13 cellular contexts compared by ENCODE assay signal in genomic region chr17:58136669-58137279, GRCh38. TPM values are rescaled to one million over a fixed set of nuclear protein-coding genes. Genes with fewer than 3 reads are reported as not detected.
DNase-seq lines count a peak whose midpoint lies in the region; ATAC-seq and TF ChIP-seq lines count a peak whose summit lies in the region.
"Had no signal": no experiment of that assay in that cellular context is flagged by ENCODE, and none has a peak within 500 bp of the region (broad histone marks: within the 10 kb centered on the region; RNA-seq: fewer than 3 reads in every experiment).

No MANE protein-coding gene starts in this region.

- TF ChIP-seq CTCF in BE2C (IDR thresholded peaks at IDR 0.05; ENCODE audit: low read depth, low read length) (peak; percentile 77), H9 (conservative IDR thresholded peaks at IDR 0.05) (peak; percentile 66), SK-N-SH (IDR thresholded peaks at IDR 0.05) (peak; percentile 56)

- no peaks in the 10 kb centered on the region; the same call in 1 of the 2 replicates for H3K9me2 ChIP-seq in SK-N-SH

- no peak overlapping the region for H4K91ac ChIP-seq in H9 (ENCODE audit: insufficient read length, low read depth, low read length)

- H3K27me3 Mint-ChIP-seq in H9 (ENCODE audit: low read depth) = peaks cover 64% of the 10 kb centered on the region

- H3F3A ChIP-seq in SK-N-SH (replicated peaks; ENCODE audit: insufficient read depth) = no peaks in the 10 kb centered on the region

- no peak overlapping the region for H3K23ac ChIP-seq in H9 (ENCODE audit: insufficient read length, low read depth, low read length)

- H3K36me3 ChIP-seq in BE2C = no peaks in the 10 kb centered on the region
- no peaks in the 10 kb centered on the region for H3K36me3 ChIP-seq in SK-N-SH (replicated peaks in 1 of 2; ENCODE audit: control insufficient read depth in 1 of 2, insufficient read depth in 2 of 2, low read length in 1 of 2)
- H3K36me3 ChIP-seq: thoracic aorta had no signal

- no peak for TF ChIP-seq EP300 in SK-N-SH (IDR thresholded peaks at IDR 0.05; ENCODE audit: borderline replicate concordance in 1 of 2, low read depth in 1 of 2, low read length in 1 of 2)

- no peaks in the 10 kb centered on the region for H3K9me3 ChIP-seq in BE2C
- no peaks in the 10 kb centered on the region for H3K9me3 ChIP-seq in H9 (ENCODE audit: control insufficient read depth, low read depth, low read length)
- H3K9me3 ChIP-seq in SK-N-SH = no peaks in the 10 kb centered on the region
- H3K9me3 ChIP-seq: thoracic aorta had no signal

- H3K27ac Mint-ChIP-seq in H9 = no peak overlapping the region
- H3K27ac Mint-ChIP-seq: mesothelial cell of epicardium had no signal

- no peaks in the 10 kb centered on the region for H3K79me1 ChIP-seq in H9 (ENCODE audit: insufficient read depth, low read depth, low read length, poor library complexity, severe bottlenecking)

- no peak overlapping the region for H3K9ac ChIP-seq in H9 (ENCODE audit: extremely low read depth, insufficient read length, low read length)
- H3K9ac ChIP-seq in SK-N-SH = no peak overlapping the region

- H3K79me2 ChIP-seq in H9 (ENCODE audit: insufficient read depth, low read length) (no peaks in the 10 kb centered on the region), SK-N-SH (ENCODE audit: insufficient read depth) (no peaks in the 10 kb centered on the region)

- no peak overlapping the region for H3K27ac ChIP-seq in H9 (ENCODE audit: insufficient read length, low read depth, low read length)
- no peak overlapping the region for H3K27ac ChIP-seq in SK-N-SH (ENCODE audit: low read depth in 2 of 2, low read length in 1 of 2)
- H3K27ac ChIP-seq: SK-N-MC, thoracic aorta had no signal

- ATAC-seq in GM21381 (IDR thresholded peaks at IDR 0.05; ENCODE audit: unreplicated experiment) = no peak
- no peak for ATAC-seq in HG02610 (IDR thresholded peaks at IDR 0.05; ENCODE audit: unreplicated experiment)
- no peak for ATAC-seq in GM18873 (IDR thresholded peaks at IDR 0.05; ENCODE audit: low FRiP score, unreplicated experiment)

- no peak overlapping the region for H3K4ac ChIP-seq in H9 (ENCODE audit: low read depth, low read length)

- no peaks in the 10 kb centered on the region for H3K23me2 ChIP-seq in H9 (ENCODE audit: insufficient read length, low read depth, low read length, poor library complexity, severe bottlenecking)

- H2BK120ac ChIP-seq in H9 (ENCODE audit: low read depth, low read length, poor library complexity, severe bottlenecking) = no peak overlapping the region

- WGBS in H9 (ENCODE audit: extremely low coverage, insufficient read length, low lambda C conversion rate) = no CpG with 5 or more reads among the region's 8 CpGs
- 2% methylated on average over 8 of the region's 8 CpGs for WGBS in SK-N-SH (ENCODE audit: low lambda C conversion rate)

- no peak overlapping the region for H3K14ac ChIP-seq in H9 (ENCODE audit: insufficient read depth, low read length)

- H3K4me2 ChIP-seq in H9 (ENCODE audit: insufficient read depth, insufficient read length, low read length) (no peak overlapping the region), SK-N-SH (no peak overlapping the region)

- no peak overlapping the region for H2BK12ac ChIP-seq in H9 (ENCODE audit: insufficient read length, low read depth, low read length)

- H2AFZ ChIP-seq in H9 (ENCODE audit: low read length) (no peak overlapping the region), SK-N-SH (ENCODE audit: low read depth) (no peak overlapping the region)

- no peak overlapping the region for H2AK5ac ChIP-seq in H9 (ENCODE audit: insufficient read length, low read length)

- POLR2A ChIA-PET in SK-N-SH (lab: Yijun Ruan, JAX) = interaction anchor here (1.1 kb wide), 1 partner anchor 54 kb away, joined by 3 read pairs; the partner anchor contains the start of gene DYNLL2

- no peak overlapping the region for H3K18ac ChIP-seq in H9 (ENCODE audit: insufficient read length, low read depth, low read length)

- 0 out of 4 replicates have a peak, but pooled peaks cover 0 to 5% of the 10 kb centered on the region in 2 experiments for H3K4me1 Mint-ChIP-seq in H9
- H3K4me1 Mint-ChIP-seq: mesothelial cell of epicardium had no signal

- peak; percentile 63 for TF ChIP-seq RAD21 in SK-N-SH (IDR thresholded peaks at IDR 0.05; ENCODE audit: low read length)

- no peak overlapping the region for H4K8ac ChIP-seq in H9 (replicated peaks; ENCODE audit: insufficient read length, low read depth, low read length)

- H3K9me3 Mint-ChIP-seq in H9 = peaks cover 4% of the 10 kb centered on the region in 2 experiments

- no peak overlapping the region for H2BK20ac ChIP-seq in H9 (ENCODE audit: low read depth, low read length, poor library complexity, severe bottlenecking)

- H3K27me3 ChIP-seq in BE2C (peaks cover 76% of the 10 kb centered on the region), H9 (ENCODE audit: insufficient read depth, low read length) (0 out of 2 replicates have a peak, but pooled peaks cover 3% of the 10 kb centered on the region), SK-N-SH (ENCODE audit: insufficient read depth) (peaks cover 45% of the 10 kb centered on the region; the same call in 1 of the 2 replicates)

- H3K4me1 ChIP-seq in BE2C = no peaks in the 10 kb centered on the region
- H3K4me1 ChIP-seq in H9 (ENCODE audit: insufficient read depth, low read length) = no peaks in the 10 kb centered on the region
- H3K4me1 ChIP-seq in SK-N-SH (ENCODE audit: control insufficient read depth in 1 of 2, insufficient read depth in 2 of 2, low read depth in 1 of 2, low read length in 1 of 2) = no peaks in the 10 kb centered on the region

- no peak overlapping the region for H3K4me3 Mint-ChIP-seq in H9
- H3K4me3 Mint-ChIP-seq: mesothelial cell of epicardium had no signal

- CTCF ChIA-PET in SK-N-SH (lab: Yijun Ruan, JAX) = interaction anchor here (0.6 to 2.2 kb wide), 26 partner anchors 10 to 1023 kb away, joined by 3 to 11 read pairs (median 3); partner anchors contain the start of gene OR4D1

- H3T11ph ChIP-seq in H9 (ENCODE audit: low read length) = no peak overlapping the region

- no peak overlapping the region for H2BK15ac ChIP-seq in H9 (ENCODE audit: low read depth, low read length)

- H3K36me3 Mint-ChIP-seq in H9 (ENCODE audit: insufficient read depth in 1 of 3, low read depth in 3 of 3) = peaks cover 0 to 5% (median 0%) of the 10 kb centered on the region in 3 experiments; a peak in 2 of 7 replicates
- H3K36me3 Mint-ChIP-seq: mesothelial cell of epicardium had no signal

- H3K4me3 ChIP-seq in BE2C (ENCODE audit: low read depth, low read length) (no peak overlapping the region), SK-N-SH (ENCODE audit: low read depth in 2 of 2, low read length in 1 of 2) (no peak overlapping the region)
- H3K4me3 ChIP-seq: SK-N-MC, thoracic aorta had no signal

- H4K20me1 ChIP-seq in H9 (ENCODE audit: control insufficient read depth, insufficient read depth, insufficient read length) = no peaks in the 10 kb centered on the region
- H4K20me1 ChIP-seq in SK-N-SH (ENCODE audit: insufficient read depth) = no peaks in the 10 kb centered on the region

- no peak overlapping the region for H3K56ac ChIP-seq in H9 (ENCODE audit: insufficient read length, low read depth, low read length)

- H2BK5ac ChIP-seq in H9 (ENCODE audit: insufficient read length, low read length) = no peak overlapping the region

- DNase-seq in BE2C (peak; percentile 49), H9 (peak; percentile 60), SK-N-SH (peak; percentile 63), glomerular visceral epithelial cell (ENCODE audit: extremely low spot score) (peak; percentile 17), DMS153 (lab: John Stamatoyannopoulos, UW) (no peak)
- DNase-seq: activated T-cell treated with anti-CD3 and anti-CD28 coated beads for 4 hours had no signal

- H4K5ac ChIP-seq in H9 (ENCODE audit: insufficient read length, low read depth, low read length) = no peak overlapping the region

TF ChIP-seq in SK-N-SH, 30 proteins besides CTCF, POLR2A, EP300 and RAD21 (continues in another document):
- TF ChIP-seq FOXM1 (IDR thresholded peaks at IDR 0.05; ENCODE audit: low read depth) (no peak), ZBTB33 (IDR thresholded peaks at IDR 0.05; ENCODE audit: borderline replicate concordance, low read depth) (no peak), RCOR1 (IDR thresholded peaks at IDR 0.05; ENCODE audit: low read length) (no peak), NRF1 (IDR thresholded peaks at IDR 0.05; ENCODE audit: low read depth, low read length) (no peak), SIN3A (IDR thresholded peaks at IDR 0.05; ENCODE audit: borderline replicate concordance, low read depth, low read length) (no peak)

RNA-seq across cellular contexts. Expression of gene OR4D1, which starts 11.4 kb away (rescaled TPM):
- polyA plus RNA-seq in BE2C (2012; ENCODE audit: insufficient read depth, insufficient read length, low read depth) = 0.65 TPM
- total RNA-seq in H9 (2021) = 0.11 and 0.15 TPM in 2 replicates
- not detected in 2 replicates for polyA plus RNA-seq in SK-N-SH (2012; rRNA removed)
- not detected in 2 replicates for polyA plus RNA-seq in SK-N-SH (2012; cell fraction: cytosol; rRNA removed)
- polyA plus RNA-seq in SK-N-SH (2012; cell fraction: nucleus; rRNA removed) = not detected in 2 replicates
- total RNA-seq: HT1080, mesothelial cell of epicardium, thoracic aorta had no signal

RNA-seq across cellular contexts. Expression of gene OR4D2, which starts 30.0 kb away (rescaled TPM):
- not detected for polyA plus RNA-seq in BE2C (2012; ENCODE audit: insufficient read depth, insufficient read length, low read depth)
- not detected in 2 replicates for total RNA-seq in H9 (2021)
- polyA plus RNA-seq in SK-N-SH (2012; rRNA removed) = not detected in 2 replicates
- polyA plus RNA-seq in SK-N-SH (2012; cell fraction: cytosol; rRNA removed) = not detected in 2 replicates
- polyA plus RNA-seq in SK-N-SH (2012; cell fraction: nucleus; rRNA removed) = not detected in 2 replicates
- total RNA-seq: HT1080, mesothelial cell of epicardium, thoracic aorta had no signal

RNA-seq across cellular contexts. Expression of gene DYNLL2, which starts 53.6 kb away (rescaled TPM):
- 46.9 TPM for polyA plus RNA-seq in BE2C (2012; ENCODE audit: insufficient read depth, insufficient read length, low read depth)
- 38.7 and 39.3 TPM in 2 replicates for total RNA-seq in H9 (2021)
- polyA plus RNA-seq in SK-N-SH (2012; rRNA removed) = 27.0 and 27.4 TPM in 2 replicates
- 29.3 TPM in 2 replicates for polyA plus RNA-seq in SK-N-SH (2012; cell fraction: cytosol; rRNA removed)
- polyA plus RNA-seq in SK-N-SH (2012; cell fraction: nucleus; rRNA removed) = 17.1 and 23.7 TPM in 2 replicates

RNA-seq across cellular contexts. Expression of gene EPX, which starts 55.8 kb away (rescaled TPM):
- polyA plus RNA-seq in BE2C (2012; ENCODE audit: insufficient read depth, insufficient read length, low read depth) = 0.74 TPM
- not detected in 2 replicates for total RNA-seq in H9 (2021)
- polyA plus RNA-seq in SK-N-SH (2012; rRNA removed) = 0.02 TPM in 1 of 2 replicates, not detected in the other
- polyA plus RNA-seq in SK-N-SH (2012; cell fraction: cytosol; rRNA removed) = not detected in 2 replicates
- not detected in 2 replicates for polyA plus RNA-seq in SK-N-SH (2012; cell fraction: nucleus; rRNA removed)
- total RNA-seq: mesothelial cell of epicardium, thoracic aorta had no signal
